In genomic region chr15:82788496-82788895, GRCh38 we compare ENCODE assay signal across 32 cellular contexts. TPM values are rescaled to one million over a fixed set of nuclear protein-coding genes. Genes with fewer than 3 reads are reported as not detected.
"Had no signal": no experiment of that assay in that cellular context is flagged by ENCODE, and none has a peak within 500 bp of the region (broad histone marks: within the 10 kb centered on the region; RNA-seq: fewer than 3 reads in every experiment).

No MANE protein-coding gene starts in this region.

- H3K9ac ChIP-seq: neural progenitor cell had no signal

- H3K4me1 ChIP-seq: left lung, lower lobe of right lung, neural progenitor cell, stomach, testis, thyroid gland, transverse colon, upper lobe of right lung had no signal

- H3K27ac ChIP-seq: left lung, lower lobe of right lung, neural progenitor cell, neutrophil, ovary, skin epidermis, stomach, testis, thyroid gland, transverse colon, upper lobe of right lung had no signal

- H3K27me3 ChIP-seq: left lung, ovary, stomach, testis, thyroid gland, transverse colon, upper lobe of right lung had no signal

- ATAC-seq: left colon; left lung; lower lobe of right lung; natural killer cell; right cardiac atrium; sciatic nerve; stimulated activated naive B cell treated with anti-CD40 and anti-IgM and Interleukin-4, amounts not matched to agents 10 μg/mL and 1 μg/mL and 100 μg/mL, for 72 hours; stimulated activated naive CD8-positive, alpha-beta T cell treated with anti-CD3 and anti-CD28 coated beads, Interleukin-15, Interleukin-2, amounts not matched to agents 100 U/mL and 50 U/mL, for 24 hours; upper lobe of right lung had no signal

- H3K36me3 ChIP-seq: left lung, lower lobe of right lung, neural progenitor cell, neutrophil, ovary, stomach, thyroid gland, transverse colon, upper lobe of right lung had no signal

- H3K4me3 ChIP-seq: left lung, lower lobe of right lung, neural progenitor cell, ovary, skin epidermis, stomach, testis, thyroid gland, transverse colon, upper lobe of right lung had no signal

- H3K4me2 ChIP-seq: neural progenitor cell had no signal

- H3K9me3 ChIP-seq: left lung, lower lobe of right lung, neutrophil, ovary, stomach, testis, thyroid gland, transverse colon, upper lobe of right lung had no signal

- DNase-seq: hippocampal formation; immature natural killer cell; kidney; left colon; left lung; lower lobe of right lung; mammary epithelial cell; mesenchymal stem cell; naive B cell; natural killer cell; nephron progenitor cell; occipital lobe; ovary; retina; right cardiac atrium; stimulated activated CD4-positive, alpha-beta T cell treated with anti-CD3 and anti-CD28 coated beads, Interleukin-12 subunit alpha, Interleukin-12 subunit beta, amount 100 ng/mL, for 4 hours; stimulated activated CD4-positive, alpha-beta T cell treated with anti-CD3 and anti-CD28 coated beads, Interleukin-15, amount 100 ng/mL, for 24 hours; stimulated activated CD4-positive, alpha-beta T cell treated with anti-CD3 and anti-CD28 coated beads, Interleukin-2, amount 100 ng/mL, for 24 hours; stimulated activated CD4-positive, alpha-beta T cell treated with anti-CD3 and anti-CD28 coated beads, Interleukin-4, amount 100 ng/mL, for 1 hour; stimulated activated naive B cell treated with anti-CD40 and anti-IgM and Interleukin-4, amounts not matched to agents 10 μg/mL and 1 μg/mL and 100 μg/mL, for 72 hours; stimulated activated naive CD8-positive, alpha-beta T cell treated with anti-CD3 and anti-CD28 coated beads, Interleukin-15, Interleukin-2, amounts not matched to agents 100 U/mL and 50 U/mL, for 24 hours; stomach; testis; thyroid gland; transverse colon; upper lobe of right lung had no signal

- H2AFZ ChIP-seq: neural progenitor cell had no signal

RNA-seq across cellular contexts. Expression of gene FSD2, which starts 17.4 kb away (rescaled TPM):
- total RNA-seq: kidney, left colon, mesothelial cell of epicardium, natural killer cell, progenitor cell of endocrine pancreas, sciatic nerve, transverse colon, upper lobe of right lung had no signal
- polyA plus RNA-seq: immature natural killer cell, mammary epithelial cell had no signal
